ENCODE assay signal across 9 cellular contexts in genomic region chr1:40712997-40713396, GRCh38. TPM values are rescaled to one million over a fixed set of nuclear protein-coding genes. Genes with fewer than 3 reads are reported as not detected.
DNase-seq lines count a peak whose midpoint lies in the region; ATAC-seq, FAIRE-seq and TF ChIP-seq lines count a peak whose summit lies in the region.
"Had no signal": no experiment of that assay in that cellular context is flagged by ENCODE, and none has a peak within 500 bp of the region (broad histone marks: within the 10 kb centered on the region; RNA-seq: fewer than 3 reads in every experiment).

No MANE protein-coding gene starts in this region.

- SMC1A ChIA-PET in GM12878 (lab: Charles Lee; ENCODE audit: uncharacterized antibody, unreplicated experiment): interaction anchor here (1.0 to 1.9 kb wide), 8 partner anchors 9 to 51 kb away, joined by 3 to 16 read pairs (median 6); partner anchors contain the start of gene NFYC

- no peak overlapping the region for H2AFZ ChIP-seq in GM12878 (ENCODE audit: control insufficient read depth, low read depth, low read length)
- H2AFZ ChIP-seq: neural progenitor cell had no signal

- H3K27ac ChIP-seq in GM12878 (ENCODE audit: control insufficient read depth, insufficient read depth) (peak overlapping the region; percentile 82), prostate gland (peak overlapping the region; percentile 1 to 3)
- H3K27ac ChIP-seq: neural progenitor cell had no signal

- H3K4me3 ChIP-seq in GM12878 (no peak overlapping the region), prostate gland (no peak overlapping the region)
- H3K4me3 ChIP-seq: neural progenitor cell had no signal

- H3K4me2 ChIP-seq in GM12878 (ENCODE audit: control insufficient read depth, insufficient read depth): peak overlapping the region; percentile 66

- H3K27me3 ChIP-seq in GM12878 (replicated peaks in 1 of 2; ENCODE audit: control insufficient read depth in 2 of 2, insufficient read depth in 2 of 2, low read length in 1 of 2): no peaks in the 10 kb centered on the region
- no peaks in the 10 kb centered on the region for H3K27me3 ChIP-seq in prostate gland (replicated peaks; ENCODE audit: insufficient read depth)
- H3K27me3 ChIP-seq: neural progenitor cell had no signal

- TF ChIP-seq CTCF in GM12878 (IDR thresholded peaks at IDR 0.05 in 2 of 3, conservative IDR thresholded peaks at IDR 0.05 in 1 of 3; ENCODE audit: control insufficient read depth in 2 of 3, extremely low read depth in 1 of 3, insufficient read depth in 1 of 3, low read depth in 3 of 3, low read length in 3 of 3) (no peak), prostate gland (IDR thresholded peaks at IDR 0.05) (no peak)

- no peak overlapping the region; the same call in 1 of the 2 replicates for H3K9ac ChIP-seq in GM12878 (ENCODE audit: control insufficient read depth, insufficient read depth, low read length)
- H3K9ac ChIP-seq: neural progenitor cell had no signal

- no peak for TF ChIP-seq RAD21 in GM12878 (IDR thresholded peaks at IDR 0.05; ENCODE audit: insufficient read depth, low read depth, low read length)

- no peak for TF ChIP-seq POLR2A in GM12878 (IDR thresholded peaks at IDR 0.05; ENCODE audit: low read depth, low read length)
- TF ChIP-seq POLR2A in prostate gland (IDR thresholded peaks at IDR 0.05): no peak

- ATAC-seq in GM12878 (peak; percentile 8; the same call in 2 of the 3 replicates), HG02852 (IDR thresholded peaks at IDR 0.05; ENCODE audit: unreplicated experiment) (no peak)

- in situ Hi-C loops in GM12878 (cut with MboI): no loop called here

- H3K4me1 ChIP-seq in GM12878 (ENCODE audit: control insufficient read depth, insufficient read depth, low read length) (peaks cover 18% of the 10 kb centered on the region), prostate gland (replicated peaks) (no peaks in the 10 kb centered on the region)

- intact Hi-C loops in GM12878 (cut with micrococcal nuclease; ENCODE audit: unreplicated experiment) (no loop called here), prostate gland (cut with DNase I) (no loop called here)

- no peak for TF ChIP-seq EP300 in GM12878 (IDR thresholded peaks at IDR 0.05; ENCODE audit: borderline replicate concordance in 1 of 2, control insufficient read depth in 1 of 2, low read depth in 2 of 2, low read length in 2 of 2)

- H3K79me2 ChIP-seq in GM12878 (ENCODE audit: control insufficient read depth, insufficient read depth, low read length): peaks cover 91% of the 10 kb centered on the region

- RAD21 ChIA-PET in GM12878 (lab: Charles Lee; ENCODE audit: unreplicated experiment): interaction anchor here (1.7 to 2.1 kb wide), 3 partner anchors 10 to 22 kb away, joined by 5 to 8 read pairs (median 6); partner anchors contain the start of gene NFYC

- no peaks in the 10 kb centered on the region for H3K9me3 ChIP-seq in GM12878 (replicated peaks; ENCODE audit: control insufficient read depth, insufficient read depth, low read length)
- no peaks in the 10 kb centered on the region for H3K9me3 ChIP-seq in prostate gland

- POLR2A ChIA-PET in GM12878 (lab: Charles Lee): interaction anchor here (0.7 to 1.6 kb wide), 5 partner anchors 10 to 52 kb away, joined by 3 to 7 read pairs (median 5); no protein-coding TSS in a partner anchor

- H4K20me1 ChIP-seq in GM12878 (ENCODE audit: control insufficient read depth, insufficient read depth): no peaks in the 10 kb centered on the region

- DNase-seq in ELR (ENCODE audit: low read depth): peak; percentile 37
- peak; percentile 82 for DNase-seq in MV-4-11 (lab: John Stamatoyannopoulos, UW)
- no peak for DNase-seq in GM12878 (ENCODE audit: low read depth, low spot score)
- DNase-seq in prostate gland (ENCODE audit: low spot score): no peak
- DNase-seq in HT-29 (ENCODE audit: low spot score): no peak
- no peak for DNase-seq in superior temporal gyrus (ENCODE audit: extremely low spot score)
- DNase-seq in hypothalamus (lab: John Stamatoyannopoulos, UW): no peak

- BruUV-seq in GM12878 (replicated peaks; lab: Mats Ljungman, UMichigan): no TSS peak

- FAIRE-seq in GM12878 (lab: Jason Lieb, UNC): no peak

- CTCF ChIA-PET in GM12878 (lab: Yijun Ruan, JAX): interaction anchor here (0.9 to 1.4 kb wide), 3 partner anchors 10 to 62 kb away, joined by 3 to 6 read pairs (median 4); no protein-coding TSS in a partner anchor

- H3K36me3 ChIP-seq in GM12878 (ENCODE audit: control insufficient read depth in 2 of 2, insufficient read depth in 2 of 2, low read length in 1 of 2) (peaks cover 0 to 10% of the 10 kb centered on the region in 2 experiments; a peak in 3 of 4 replicates), prostate gland (no peaks in the 10 kb centered on the region)
- H3K36me3 ChIP-seq: neural progenitor cell had no signal

TF ChIP-seq in GM12878, 131 proteins besides CTCF, POLR2A, EP300 and RAD21 (continues in another document):
- TF ChIP-seq, protein P1, sequence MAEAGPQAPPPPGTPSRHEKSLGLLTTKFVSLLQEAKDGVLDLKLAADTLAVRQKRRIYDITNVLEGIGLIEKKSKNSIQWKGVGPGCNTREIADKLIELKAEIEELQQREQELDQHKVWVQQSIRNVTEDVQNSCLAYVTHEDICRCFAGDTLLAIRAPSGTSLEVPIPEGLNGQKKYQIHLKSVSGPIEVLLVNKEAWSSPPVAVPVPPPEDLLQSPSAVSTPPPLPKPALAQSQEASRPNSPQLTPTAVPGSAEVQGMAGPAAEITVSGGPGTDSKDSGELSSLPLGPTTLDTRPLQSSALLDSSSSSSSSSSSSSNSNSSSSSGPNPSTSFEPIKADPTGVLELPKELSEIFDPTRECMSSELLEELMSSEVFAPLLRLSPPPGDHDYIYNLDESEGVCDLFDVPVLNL (IDR thresholded peaks at IDR 0.05; ENCODE audit: low read depth, low read length): no peak
- TF ChIP-seq CREM (IDR thresholded peaks at IDR 0.05; ENCODE audit: low read depth): peak; percentile 18; the same call in 1 of the 2 replicates

RNA-seq across cellular contexts. Expression of gene NFYC, which starts 21.5 kb away (rescaled TPM):
- total RNA-seq in GM12878 (2013; cell fraction: nucleolus; rRNA removed): 74.6 and 83.3 TPM in 2 replicates
- total RNA-seq in GM12878 (2014; rRNA removed) (43.1 and 49.0 TPM in 2 replicates), GM12878 (2014; rRNA removed; fragmentation: Illumina TruSeq; extraction: Trizol) (24.2 and 26.0 TPM in 2 replicates), GM12878 (2021) (55.0 and 66.6 TPM in 2 replicates), prostate gland (10 to 100 TPM; 54.9 to 93.8 TPM)
- 26.9 TPM for polyA plus RNA-seq in GM12878 (2011; ENCODE audit: low read depth)
- polyA plus RNA-seq in GM12878 (2011; rRNA removed) (57.7 and 84.2 TPM in 2 replicates), GM12878 (2014; fragmentation: Illumina TruSeq; extraction: Trizol) (52.5 and 69.7 TPM in 2 replicates), GM12878 (2014; fragmentation: Nextera tagmentation; extraction: Ambion mirVana) (1 to 10 TPM; 4.3 to 6.9 TPM), GM12878 (2014; rRNA removed) (64.2 and 78.5 TPM in 2 replicates), GM12878 (2016; fragmentation: Nextera tagmentation; extraction: Ambion mirVana) (10 to 100 TPM; 64.1 to 70.1 TPM)
- 88.5 and 135 TPM in 2 replicates for polyA plus RNA-seq in GM12878 (2011; cell fraction: cytosol; rRNA removed)
- polyA plus RNA-seq in GM12878 (2011; cell fraction: nucleus; rRNA removed): 125 and 128 TPM in 2 replicates
- 39.3 and 46.7 TPM in 2 replicates for polyA plus RNA-seq in GM12878 (2012)
- 119 and 120 TPM in 2 replicates for polyA minus RNA-seq in GM12878 (2011; rRNA and poly(A)+ RNA removed)
- 33.4 and 50.1 TPM in 2 replicates for polyA minus RNA-seq in GM12878 (2011; cell fraction: cytosol; rRNA and poly(A)+ RNA removed)
- 59.2 and 107 TPM in 2 replicates for polyA minus RNA-seq in GM12878 (2011; cell fraction: nucleus; rRNA and poly(A)+ RNA removed)
- 42.6 and 43.5 TPM in 2 replicates for total RNA-seq in HT-29 (2014; rRNA removed; shearing (Covaris generic))

RNA-seq across cellular contexts. Expression of gene RIMS3, which starts 47.5 kb away (rescaled TPM):
- 0.34 and 0.46 TPM in 2 replicates for total RNA-seq in GM12878 (2013; cell fraction: nucleolus; rRNA removed)
- total RNA-seq in GM12878 (2014; rRNA removed): 0.45 and 0.49 TPM in 2 replicates
- total RNA-seq in GM12878 (2014; rRNA removed; fragmentation: Illumina TruSeq; extraction: Trizol): 0.32 and 0.36 TPM in 2 replicates
- 0.74 and 0.93 TPM in 2 replicates for total RNA-seq in GM12878 (2021)
- polyA plus RNA-seq in GM12878 (2011; ENCODE audit: low read depth): 0.09 TPM
- polyA plus RNA-seq in GM12878 (2011; rRNA removed): 3.9 and 4.7 TPM in 2 replicates
- 4.1 and 4.9 TPM in 2 replicates for polyA plus RNA-seq in GM12878 (2011; cell fraction: cytosol; rRNA removed)
- 18.5 and 21.9 TPM in 2 replicates for polyA plus RNA-seq in GM12878 (2011; cell fraction: nucleus; rRNA removed)
- polyA plus RNA-seq in GM12878 (2012): 0.14 and 0.17 TPM in 2 replicates
- 0.43 and 0.59 TPM in 2 replicates for polyA plus RNA-seq in GM12878 (2014; fragmentation: Illumina TruSeq; extraction: Trizol)
- polyA plus RNA-seq in GM12878 (2014; fragmentation: Nextera tagmentation; extraction: Ambion mirVana): under 1 TPM; 0.02 to 0.09 TPM
- 0.31 and 0.52 TPM in 2 replicates for polyA plus RNA-seq in GM12878 (2014; rRNA removed)
- polyA plus RNA-seq in GM12878 (2016; fragmentation: Nextera tagmentation; extraction: Ambion mirVana): 1 to 10 TPM in 1 of 2 experiments, under 1 TPM in 1; 0.29 to 1.0 TPM
- polyA minus RNA-seq in GM12878 (2011; rRNA and poly(A)+ RNA removed): 6.5 and 8.8 TPM in 2 replicates
- 2.8 and 3.2 TPM in 2 replicates for polyA minus RNA-seq in GM12878 (2011; cell fraction: cytosol; rRNA and poly(A)+ RNA removed)
- polyA minus RNA-seq in GM12878 (2011; cell fraction: nucleus; rRNA and poly(A)+ RNA removed): 1.9 and 2.5 TPM in 2 replicates
- 10 to 100 TPM in 1 of 2 donors, 1 to 10 TPM in 1; 3.0 to 10.5 TPM for total RNA-seq in prostate gland
- 0.05 TPM in 1 of 2 replicates, not detected in the other for total RNA-seq in HT-29 (2014; rRNA removed; shearing (Covaris generic))

Comparison
In these comparisons a context has a peak if more than half of its experiments do, and no peak if none do; other contexts are left out.
1. DNase-seq: peak in ELR (single experiment) and MV-4-11 (single experiment); none in GM12878 (single experiment), prostate gland (single experiment), HT-29 (single experiment), superior temporal gyrus (single experiment) and hypothalamus (0 of 51).